In genomic region chr3:197996855-197997254, GRCh38 we compare ENCODE assay signal across 26 cellular contexts. TPM values are rescaled to one million over a fixed set of nuclear protein-coding genes. Genes with fewer than 3 reads are reported as not detected.
DNase-seq lines count a peak whose midpoint lies in the region; ATAC-seq and TF ChIP-seq lines count a peak whose summit lies in the region.
"Had no signal": no experiment of that assay in that cellular context is flagged by ENCODE, and none has a peak within 500 bp of the region (broad histone marks: within the 10 kb centered on the region; RNA-seq: fewer than 3 reads in every experiment).

No MANE protein-coding gene starts in this region.

- peaks cover 0 to 1% of the 10 kb centered on the region in 2 donors for H3K36me3 Mint-ChIP-seq in activated T-cell treated with anti-CD3 and anti-CD28 coated beads, Interleukin-2, amount 50 U/mL, for 72 hours (ENCODE audit: insufficient read depth in 2 of 2)
- no peaks in the 10 kb centered on the region for H3K36me3 Mint-ChIP-seq in WTC11
- H3K36me3 Mint-ChIP-seq in central memory CD8-positive, alpha-beta T cell (ENCODE audit: insufficient read depth): peaks cover 13% of the 10 kb centered on the region
- H3K36me3 Mint-ChIP-seq: CD14-positive monocyte had no signal

- no peaks in the 10 kb centered on the region for H3K4me1 Mint-ChIP-seq in activated T-cell treated with anti-CD3 and anti-CD28 coated beads, Interleukin-2, amount 50 U/mL, for 72 hours (ENCODE audit: low read depth)
- H3K4me1 Mint-ChIP-seq in WTC11: peaks cover 8% of the 10 kb centered on the region
- no peaks in the 10 kb centered on the region for H3K4me1 Mint-ChIP-seq in central memory CD8-positive, alpha-beta T cell
- H3K4me1 Mint-ChIP-seq: CD14-positive monocyte; CD4-positive, alpha-beta memory T cell; CD4-positive, CD25-positive, alpha-beta regulatory T cell; CD8-positive, alpha-beta memory T cell had no signal

- H3K27ac Mint-ChIP-seq in activated T-cell treated with anti-CD3 and anti-CD28 coated beads, Interleukin-2, amount 50 U/mL, for 72 hours: peak overlapping the region; percentile 52
- no peak overlapping the region for H3K27ac Mint-ChIP-seq in WTC11
- peak overlapping the region; percentile 82 for H3K27ac Mint-ChIP-seq in central memory CD8-positive, alpha-beta T cell (ENCODE audit: low read depth)
- H3K27ac Mint-ChIP-seq: CD14-positive monocyte; CD4-positive, alpha-beta memory T cell; CD4-positive, CD25-positive, alpha-beta regulatory T cell had no signal

- H3K4me3 Mint-ChIP-seq in activated T-cell treated with anti-CD3 and anti-CD28 coated beads, Interleukin-2, amount 50 U/mL, for 72 hours: no peak overlapping the region
- no peak overlapping the region for H3K4me3 Mint-ChIP-seq in WTC11
- H3K4me3 Mint-ChIP-seq in central memory CD8-positive, alpha-beta T cell: no peak overlapping the region
- H3K4me3 Mint-ChIP-seq: CD14-positive monocyte; CD4-positive, alpha-beta memory T cell; CD4-positive, CD25-positive, alpha-beta regulatory T cell; CD8-positive, alpha-beta memory T cell had no signal

- no peak for ATAC-seq in activated T-cell treated with anti-CD3 and anti-CD28 coated beads, Interleukin-2, amount 50 U/mL, for 72 hours (replicated peaks in 1 of 2)
- ATAC-seq in WTC11: no peak
- no peak for ATAC-seq in central memory CD8-positive, alpha-beta T cell (replicated peaks; ENCODE audit: extremely low read depth, poor library complexity, severe bottlenecking)
- no peak for ATAC-seq in GM18505 (IDR thresholded peaks at IDR 0.05; ENCODE audit: unreplicated experiment)
- ATAC-seq: A549, GM12878 had no signal

- POLR2A ChIA-PET in WTC11 (lab: Charles Lee): no interaction called here

- TF ChIP-seq EP300 in stomach (IDR thresholded peaks at IDR 0.05): no peak

- intact Hi-C loops in stomach (cut with DNase I; ENCODE audit: low total_unique reads): no loop called here

- H3K36me3 ChIP-seq in stomach: peaks cover 0 to 52% (median 34%) of the 10 kb centered on the region in 4 donors
- H3K36me3 ChIP-seq: BE2C, BLaER1 had no signal

- no peaks in the 10 kb centered on the region for H3K4me1 ChIP-seq in stomach
- H3K4me1 ChIP-seq: A549, BE2C had no signal

- H3K4me3 ChIP-seq in stomach: no peak overlapping the region
- H3K4me3 ChIP-seq: A549, BLaER1, GM12878 had no signal

- H3K27ac ChIP-seq in stomach: no peak overlapping the region
- H3K27ac ChIP-seq: 22Rv1, A549, BLaER1 had no signal

- TF ChIP-seq POLR2A in stomach (IDR thresholded peaks at IDR 0.05): no peak
- no peak for TF ChIP-seq POLR2A in GM18505 (IDR thresholded peaks at IDR 0.05; ENCODE audit: borderline replicate concordance, extremely low read depth, insufficient read depth, insufficient read length)

- H3K27me3 Mint-ChIP-seq in activated T-cell treated with anti-CD3 and anti-CD28 coated beads, Interleukin-2, amount 50 U/mL, for 72 hours (ENCODE audit: low read depth): no peaks in the 10 kb centered on the region
- no peaks in the 10 kb centered on the region for H3K27me3 Mint-ChIP-seq in WTC11 (ENCODE audit: low read depth)
- no peaks in the 10 kb centered on the region for H3K27me3 Mint-ChIP-seq in central memory CD8-positive, alpha-beta T cell
- H3K27me3 Mint-ChIP-seq: CD4-positive, alpha-beta memory T cell; CD4-positive, CD25-positive, alpha-beta regulatory T cell; CD8-positive, alpha-beta memory T cell had no signal

- H3K27me3 ChIP-seq in stomach: no peaks in the 10 kb centered on the region
- H3K27me3 ChIP-seq: BE2C, BLaER1 had no signal

- no peaks in the 10 kb centered on the region for H3K9me3 ChIP-seq in stomach
- H3K9me3 ChIP-seq: A549, BE2C, BLaER1 had no signal

- CTCF ChIA-PET in WTC11 (lab: Charles Lee): no interaction called here

- no peaks in the 10 kb centered on the region for H3K9me3 Mint-ChIP-seq in activated T-cell treated with anti-CD3 and anti-CD28 coated beads, Interleukin-2, amount 50 U/mL, for 72 hours
- H3K9me3 Mint-ChIP-seq in WTC11: no peaks in the 10 kb centered on the region
- no peaks in the 10 kb centered on the region for H3K9me3 Mint-ChIP-seq in central memory CD8-positive, alpha-beta T cell
- H3K9me3 Mint-ChIP-seq: CD4-positive, alpha-beta memory T cell; CD4-positive, CD25-positive, alpha-beta regulatory T cell; CD8-positive, alpha-beta memory T cell had no signal

- DNase-seq in activated T-cell treated with anti-CD3 and anti-CD28 coated beads, Interleukin-2, amount 50 U/mL, for 72 hours: no peak
- DNase-seq in activated T-cell treated with anti-CD3 and anti-CD28 coated beads for 4 hours (no peak), WTC11 (ENCODE audit: low spot score) (no peak), stomach (no peak)
- DNase-seq in central memory CD8-positive, alpha-beta T cell (ENCODE audit: low spot score in 2 of 2): no peak
- no peak for DNase-seq in stimulated activated CD4-positive, alpha-beta T cell treated with anti-CD3 and anti-CD28 coated beads, Interleukin-15, amount 100 ng/mL, for 24 hours
- DNase-seq: AML-193; BE2C; C1 segment of cervical spinal cord; CD4-positive, alpha-beta memory T cell; CD4-positive, CD25-positive, alpha-beta regulatory T cell; CD8-positive, alpha-beta memory T cell; COR-L47; DMS 273 treated with DMSO at 0.1 percent for 48 hours; DMS153; DMS53; DMS79; DND-41; EL; GDM1 had no signal

- 83 to 94% (median 91%) methylated on average over 5 of the region's 5 CpGs for WGBS in stomach, 5 donors

- TF ChIP-seq CTCF in WTC11 (IDR thresholded peaks at IDR 0.05): no peak
- no peak for TF ChIP-seq CTCF in stomach (IDR thresholded peaks at IDR 0.05)

TF ChIP-seq in WTC11, 78 proteins besides CTCF, POLR2A, EP300 and RAD21:
- TF ChIP-seq AFF4 (CRISPR knock-in tag; IDR thresholded peaks at IDR 0.05; ENCODE audit: borderline replicate concordance) (no peak), NFE2L1 (CRISPR knock-in tag; IDR thresholded peaks at IDR 0.05) (no peak), ZNF512 (CRISPR knock-in tag; IDR thresholded peaks at IDR 0.05; ENCODE audit: borderline replicate concordance) (0 out of 2 replicates have a peak, but pooled peaks have one; percentile 56)
- TF ChIP-seq, protein P1, sequence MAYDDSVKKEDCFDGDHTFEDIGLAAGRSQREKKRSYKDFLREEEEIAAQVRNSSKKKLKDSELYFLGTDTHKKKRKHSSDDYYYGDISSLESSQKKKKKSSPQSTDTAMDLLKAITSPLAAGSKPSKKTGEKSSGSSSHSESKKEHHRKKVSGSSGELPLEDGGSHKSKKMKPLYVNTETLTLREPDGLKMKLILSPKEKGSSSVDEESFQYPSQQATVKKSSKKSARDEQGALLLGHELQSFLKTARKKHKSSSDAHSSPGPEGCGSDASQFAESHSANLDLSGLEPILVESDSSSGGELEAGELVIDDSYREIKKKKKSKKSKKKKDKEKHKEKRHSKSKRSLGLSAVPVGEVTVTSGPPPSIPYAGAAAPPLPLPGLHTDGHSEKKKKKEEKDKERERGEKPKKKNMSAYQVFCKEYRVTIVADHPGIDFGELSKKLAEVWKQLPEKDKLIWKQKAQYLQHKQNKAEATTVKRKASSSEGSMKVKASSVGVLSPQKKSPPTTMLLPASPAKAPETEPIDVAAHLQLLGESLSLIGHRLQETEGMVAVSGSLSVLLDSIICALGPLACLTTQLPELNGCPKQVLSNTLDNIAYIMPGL (CRISPR knock-in tag; IDR thresholded peaks at IDR 0.05): no peak

RNA-seq across cellular contexts. Expression of gene LMLN, which starts 36.8 kb away (rescaled TPM):
- 1 to 10 TPM; 5.4 to 6.5 TPM for total RNA-seq in activated T-cell treated with anti-CD3 and anti-CD28 coated beads, Interleukin-2, amount 50 U/mL, for 72 hours
- total RNA-seq in WTC11 (2021) (3.6 to 5.2 TPM (median 4.2 TPM) in 3 replicates), stomach (10 to 100 TPM in 2 of 5 donors, 1 to 10 TPM in 3; 1.4 to 13.8 (median 5.8) TPM)
- 1 to 10 TPM in 1 of 3 donors, under 1 TPM in 2; 0.15 to 1.7 (median 0.75) TPM for polyA plus RNA-seq in stomach

RNA-seq across cellular contexts. Expression of gene RPL35A, which starts 46.9 kb away (rescaled TPM):
- total RNA-seq in activated T-cell treated with anti-CD3 and anti-CD28 coated beads, Interleukin-2, amount 50 U/mL, for 72 hours: 1,000 to 10,000 TPM; 1,788 to 1,874 TPM
- total RNA-seq in WTC11 (2021) (1,384 to 1,463 TPM (median 1,429 TPM) in 3 replicates), stomach (100 to 1,000 TPM in 4 of 5 donors, 10 to 100 TPM in 1; 30.4 to 935 (median 568) TPM)
- 1,000 to 10,000 TPM; 2,089 to 2,972 (median 2,364) TPM for polyA plus RNA-seq in stomach
